ENCODE assay signal across 1 cellular context in genomic region chrX:19846995-19847790, GRCh38.
TF ChIP-seq lines count a peak whose summit lies in the region.

No MANE protein-coding gene starts in this region.

TF ChIP-seq in HCT116, 20 proteins besides CTCF, POLR2A, EP300 and RAD21 (continued from another document):
- TF ChIP-seq REST (IDR thresholded peaks at IDR 0.05; ENCODE audit: low read depth) (no peak), SRF (IDR thresholded peaks at IDR 0.05; ENCODE audit: low read depth) (no peak), JUND (IDR thresholded peaks at IDR 0.05) (no peak), SIN3A (IDR thresholded peaks at IDR 0.05; ENCODE audit: low read depth) (no peak), EZH2phosphoT487 (IDR thresholded peaks at IDR 0.05; ENCODE audit: borderline replicate concordance) (no peak), TCF7L2 (IDR thresholded peaks at IDR 0.05; ENCODE audit: borderline replicate concordance, extremely low read depth, insufficient read depth, insufficient read length) (no peak), YY1 (IDR thresholded peaks at IDR 0.05; ENCODE audit: extremely low read depth, insufficient replicate concordance, low read depth, low read length) (no peak), CEBPB (IDR thresholded peaks at IDR 0.05; ENCODE audit: low read depth) (no peak), ZFX (IDR thresholded peaks at IDR 0.05) (no peak)
